8 cellular contexts compared by ENCODE assay signal in genomic region chr5:134758504-134759341, GRCh38.
DNase-seq lines count a peak whose midpoint lies in the region; ATAC-seq and TF ChIP-seq lines count a peak whose summit lies in the region.

TSS of gene DDX46 (plus strand) at chr5:134758779. CDS start at chr5:134758939, 160 bp downstream.

- ATAC-seq in HG03196 (IDR thresholded peaks at IDR 0.05; ENCODE audit: unreplicated experiment) = peak; percentile 97

- peak; percentile 61 for DNase-seq in AG09319 (ENCODE audit: extremely low read depth, low read depth)
- peak; percentile 93 for DNase-seq in NCI-H345 (lab: John Stamatoyannopoulos, UW)
- peak; percentile 84 to 90 (median 88) for DNase-seq in activated CD4-positive, CD25-positive, alpha-beta regulatory T cell (lab: John Stamatoyannopoulos, UW)
- peak; percentile 91 for DNase-seq in central memory CD4-positive, alpha-beta T cell
- DNase-seq in islet precursor cell = peak; percentile 97
- DNase-seq in stimulated activated CD4-positive, alpha-beta T cell treated with anti-CD3 and anti-CD28 coated beads, Interleukin-12 subunit alpha, Interleukin-12 subunit beta, amount 100 ng/mL, for 48 hours (ENCODE audit: low read depth in 2 of 3, low spot score in 1 of 3) = peak; percentile 91 to 95 (median 94)

- in situ Hi-C loops in GM18951 (cut with MboI; ENCODE audit: low sequenced_read_pairs, unreplicated experiment) = no loop called here

- peak; percentile 68 for TF ChIP-seq CTCF in AG09319 (IDR thresholded peaks at IDR 0.05; ENCODE audit: low read depth, low read length)

- peak; percentile 91 for TF ChIP-seq POLR2A in GM18951 (IDR thresholded peaks at IDR 0.05; ENCODE audit: extremely low read depth, insufficient read depth, insufficient read length)

Comparison
In these comparisons a context has a peak if more than half of its experiments do, and no peak if none do; other contexts are left out.
1. Peak in every context shown above with its lines: DNase-seq and ATAC-seq.